In genomic region chr14:24631749-24632335, GRCh38 we compare ENCODE assay signal across 35 cellular contexts. TPM values are rescaled to one million over a fixed set of nuclear protein-coding genes. Genes with fewer than 3 reads are reported as not detected.
DNase-seq lines count a peak whose midpoint lies in the region; ATAC-seq and TF ChIP-seq lines count a peak whose summit lies in the region.
"Had no signal": no experiment of that assay in that cellular context is flagged by ENCODE, and none has a peak within 500 bp of the region (broad histone marks: within the 10 kb centered on the region; RNA-seq: fewer than 3 reads in every experiment).

No MANE protein-coding gene starts in this region.

- H3K27ac Mint-ChIP-seq in activated CD4-positive, alpha-beta T cell treated with anti-CD3 and anti-CD28 coated beads for 36 hours = peak overlapping the region; percentile 88
- peak overlapping the region in 7 of 8 donors; percentile 69 to 95 (median 83) for H3K27ac Mint-ChIP-seq in CD8-positive, alpha-beta memory T cell
- H3K27ac Mint-ChIP-seq in activated naive CD8-positive, alpha-beta T cell = peak overlapping the region; percentile 18
- peak overlapping the region; percentile 99 for H3K27ac Mint-ChIP-seq in natural killer cell
- H3K27ac Mint-ChIP-seq: endodermal cell had no signal

- ATAC-seq in activated CD4-positive, alpha-beta T cell treated with anti-CD3 and anti-CD28 coated beads for 36 hours = no peak
- ATAC-seq in natural killer cell (peak; percentile 37 to 61 (median 41)), heart right ventricle (no peak)
- ATAC-seq: left cardiac atrium, Panc1 had no signal

- intact Hi-C loops in activated CD4-positive, alpha-beta T cell treated with anti-CD3 and anti-CD28 coated beads for 36 hours (cut with DNase I, micrococcal nuclease) = loop anchor here in 1 of 2 experiments (2.0 kb wide), 1 partner anchor 27 kb away; no protein-coding TSS in a partner anchor
- intact Hi-C loops in natural killer cell (cut with micrococcal nuclease) = loop anchor here (5.0 kb wide), 1 partner anchor 190 kb away; the partner anchor contains the start of gene SDR39U1
- intact Hi-C loops in heart right ventricle (cut with DNase I) = no loop called here

- peak overlapping the region; percentile 78 for H3K4me3 Mint-ChIP-seq in activated CD4-positive, alpha-beta T cell treated with anti-CD3 and anti-CD28 coated beads for 36 hours
- peak overlapping the region in 5 of 7 donors; percentile 52 to 88 (median 67) for H3K4me3 Mint-ChIP-seq in CD8-positive, alpha-beta memory T cell
- peak overlapping the region; percentile 61 for H3K4me3 Mint-ChIP-seq in activated naive CD8-positive, alpha-beta T cell
- H3K4me3 Mint-ChIP-seq in natural killer cell = peak overlapping the region; percentile 94
- H3K4me3 Mint-ChIP-seq: CD4-positive, CD25-positive, alpha-beta regulatory T cell; endodermal cell; neural crest cell had no signal

- no peaks in the 10 kb centered on the region for H3K9me3 ChIP-seq in CD8-positive, alpha-beta memory T cell (ENCODE audit: low read length)
- H3K9me3 ChIP-seq in heart right ventricle = no peaks in the 10 kb centered on the region
- H3K9me3 ChIP-seq: MG63 had no signal

- H3K27me3 Mint-ChIP-seq in activated CD4-positive, alpha-beta T cell treated with anti-CD3 and anti-CD28 coated beads for 36 hours = peaks cover 2% of the 10 kb centered on the region
- peaks cover 0 to 5% of the 10 kb centered on the region in 2 donors for H3K27me3 Mint-ChIP-seq in CD8-positive, alpha-beta memory T cell
- H3K27me3 Mint-ChIP-seq in activated naive CD8-positive, alpha-beta T cell = no peaks in the 10 kb centered on the region
- H3K27me3 Mint-ChIP-seq in natural killer cell (ENCODE audit: low read depth in 2 of 2) = no peaks in the 10 kb centered on the region

- no peak overlapping the region for H3K27ac ChIP-seq in CD8-positive, alpha-beta memory T cell (ENCODE audit: low read depth, low read length)
- no peak overlapping the region for H3K27ac ChIP-seq in heart right ventricle
- H3K27ac ChIP-seq: cardiac muscle cell, parathyroid adenoma had no signal

- peaks cover 17% of the 10 kb centered on the region for H3K4me1 Mint-ChIP-seq in activated CD4-positive, alpha-beta T cell treated with anti-CD3 and anti-CD28 coated beads for 36 hours
- H3K4me1 Mint-ChIP-seq in CD8-positive, alpha-beta memory T cell = peaks cover 29 to 38% (median 30%) of the 10 kb centered on the region in 3 donors
- H3K4me1 Mint-ChIP-seq in activated naive CD8-positive, alpha-beta T cell (ENCODE audit: low read depth) = peaks cover 24% of the 10 kb centered on the region
- peaks cover 79 to 82% of the 10 kb centered on the region in 2 donors for H3K4me1 Mint-ChIP-seq in natural killer cell
- H3K4me1 Mint-ChIP-seq: endodermal cell, neural crest cell had no signal

- CTCF ChIA-PET in activated CD4-positive, alpha-beta T cell treated with anti-CD3 and anti-CD28 coated beads for 36 hours (lab: Charles Lee) = interaction anchor here (1.3 kb wide), 1 partner anchor 36 kb away, joined by 4 read pairs; no protein-coding TSS in a partner anchor
- CTCF ChIA-PET in CD8-positive, alpha-beta memory T cell (lab: Charles Lee) = no interaction called here

- no peak for TF ChIP-seq CTCF in natural killer cell (IDR thresholded peaks at IDR 0.05)
- no peak for TF ChIP-seq CTCF in heart right ventricle (IDR thresholded peaks at IDR 0.05)

- no peaks in the 10 kb centered on the region for H3K9me3 Mint-ChIP-seq in activated CD4-positive, alpha-beta T cell treated with anti-CD3 and anti-CD28 coated beads for 36 hours (ENCODE audit: low read depth)
- no peaks in the 10 kb centered on the region for H3K9me3 Mint-ChIP-seq in CD8-positive, alpha-beta memory T cell
- no peaks in the 10 kb centered on the region for H3K9me3 Mint-ChIP-seq in activated naive CD8-positive, alpha-beta T cell (ENCODE audit: low read depth)
- no peaks in the 10 kb centered on the region for H3K9me3 Mint-ChIP-seq in natural killer cell
- H3K9me3 Mint-ChIP-seq: CD4-positive, CD25-positive, alpha-beta regulatory T cell; endodermal cell had no signal

- POLR2A ChIA-PET in activated CD4-positive, alpha-beta T cell treated with anti-CD3 and anti-CD28 coated beads for 36 hours (lab: Charles Lee) = no interaction called here
- POLR2A ChIA-PET in CD8-positive, alpha-beta memory T cell (lab: Charles Lee) = no interaction called here

- H3K27me3 ChIP-seq in CD8-positive, alpha-beta memory T cell (ENCODE audit: insufficient read depth, low read length, poor library complexity, severe bottlenecking) = no peaks in the 10 kb centered on the region
- H3K27me3 ChIP-seq in heart right ventricle = peaks cover 0 to 3% (median 0%) of the 10 kb centered on the region in 7 donors
- H3K27me3 ChIP-seq: cardiac muscle cell, MG63 had no signal

- peaks cover 38% of the 10 kb centered on the region for H3K36me3 Mint-ChIP-seq in activated CD4-positive, alpha-beta T cell treated with anti-CD3 and anti-CD28 coated beads for 36 hours (ENCODE audit: low read depth)
- peaks cover 0 to 2% (median 0%) of the 10 kb centered on the region in 3 donors for H3K36me3 Mint-ChIP-seq in CD8-positive, alpha-beta memory T cell
- peaks cover 2% of the 10 kb centered on the region for H3K36me3 Mint-ChIP-seq in activated naive CD8-positive, alpha-beta T cell
- peaks cover 25% of the 10 kb centered on the region for H3K36me3 Mint-ChIP-seq in natural killer cell
- H3K36me3 Mint-ChIP-seq: CD4-positive, CD25-positive, alpha-beta regulatory T cell had no signal

- peaks cover 14% of the 10 kb centered on the region for H3K4me1 ChIP-seq in CD8-positive, alpha-beta memory T cell (ENCODE audit: insufficient read depth, low read length)
- H3K4me1 ChIP-seq in heart right ventricle = no peaks in the 10 kb centered on the region
- H3K4me1 ChIP-seq: parathyroid adenoma had no signal

- WGBS in heart right ventricle, 2 donors = 92 to 93% methylated on average over 11 of the region's 11 CpGs

- H3K4me3 ChIP-seq in CD8-positive, alpha-beta memory T cell (ENCODE audit: low read length) = no peak overlapping the region
- peak overlapping the region in 1 of 10 donors; percentile 32 for H3K4me3 ChIP-seq in heart right ventricle
- H3K4me3 ChIP-seq: cardiac muscle cell, MG63, smooth muscle cell had no signal

- DNase-seq in activated CD4-positive, alpha-beta T cell treated with anti-CD3 and anti-CD28 coated beads for 36 hours = no peak
- DNase-seq in activated CD4-positive, alpha-beta T cell treated with anti-CD3 and anti-CD28 coated beads for 48 hours = no peak
- no peak for DNase-seq in CD8-positive, alpha-beta memory T cell
- DNase-seq in natural killer cell = no peak
- DNase-seq in heart right ventricle = no peak
- no peak for DNase-seq in NCI-H1436 (lab: John Stamatoyannopoulos, UW)
- no peak for DNase-seq in T1000 (lab: John Stamatoyannopoulos, UW)
- DNase-seq: activated CD4-positive, CD25-positive, alpha-beta regulatory T cell; activated gamma-delta T cell; aorta; CD4-positive, CD25-positive, alpha-beta regulatory T cell; cortex of kidney; endodermal cell; foreskin melanocyte; HCEC 1CT; KBM-7; left cardiac atrium; MG63; NCI-H1105 treated with DMSO at 0.1 percent for 48 hours; NCI-H2029; NCI-H2227 treated with DMSO at 0.1 percent for 48 hours; NCI-H526 treated with DMSO at 0.1 percent for 48 hours; SHP77; stimulated activated CD4-positive, alpha-beta T cell treated with anti-CD3 and anti-CD28 coated beads, Interleukin-2, amount 100 ng/mL, for 24 hours had no signal

- no peaks in the 10 kb centered on the region for H3K36me3 ChIP-seq in CD8-positive, alpha-beta memory T cell (ENCODE audit: insufficient read depth, low read length)
- H3K36me3 ChIP-seq in heart right ventricle = no peaks in the 10 kb centered on the region
- H3K36me3 ChIP-seq: cardiac muscle cell, MG63 had no signal

RNA-seq across cellular contexts. Expression of gene GZMB, which starts 2.1 kb away (rescaled TPM):
- 1,000 to 10,000 TPM; 2,147 to 3,062 TPM for total RNA-seq in activated CD4-positive, alpha-beta T cell treated with anti-CD3 and anti-CD28 coated beads for 36 hours
- total RNA-seq in CD8-positive, alpha-beta memory T cell = 1,000 to 10,000 TPM; 2,724 to 2,866 TPM
- 78.6 TPM for polyA plus RNA-seq in CD8-positive, alpha-beta memory T cell
- total RNA-seq in natural killer cell (1,000 to 10,000 TPM; 1,176 to 1,565 (median 1,384) TPM), heart right ventricle (10 to 100 TPM in 1 of 10 donors, 1 to 10 TPM in 3, under 1 TPM in 5, not detected in 1; 0.35 to 19.2 (median 0.96) TPM)
- 1 to 10 TPM in 1 of 2 donors, under 1 TPM in 1; 0.46 to 1.8 TPM for polyA plus RNA-seq in heart right ventricle
- total RNA-seq: cardiac muscle cell; CD4-positive, CD25-positive, alpha-beta regulatory T cell; Daoy; endodermal cell; HT1080; lung microvascular endothelial cell; neural crest cell; smooth muscle cell; urinary bladder had no signal
- polyA plus RNA-seq: cardiac muscle cell, smooth muscle cell had no signal

RNA-seq across cellular contexts. Expression of gene GZMH, which starts 22.4 kb away (rescaled TPM):
- total RNA-seq in activated CD4-positive, alpha-beta T cell treated with anti-CD3 and anti-CD28 coated beads for 36 hours = 10 to 100 TPM; 36.1 to 45.0 TPM
- 100 to 1,000 TPM; 125 to 131 TPM for total RNA-seq in CD8-positive, alpha-beta memory T cell
- polyA plus RNA-seq in CD8-positive, alpha-beta memory T cell = 336 TPM
- total RNA-seq in natural killer cell = 100 to 1,000 TPM; 236 to 677 (median 284) TPM
- total RNA-seq in heart right ventricle = 1 to 10 TPM in 2 of 10 donors, under 1 TPM in 4, not detected in 4; 0.34 to 6.4 (median 0.72) TPM
- polyA plus RNA-seq in heart right ventricle = under 1 TPM; 0.28 to 0.37 TPM
- total RNA-seq: cardiac muscle cell, Daoy, endodermal cell, esophagus mucosa, HT1080, lung microvascular endothelial cell, neural crest cell, smooth muscle cell, urinary bladder had no signal
- polyA plus RNA-seq: cardiac muscle cell, smooth muscle cell had no signal

RNA-seq across cellular contexts. Expression of gene CTSG, which starts 55.8 kb away (rescaled TPM):
- under 1 TPM in 1 of 2 experiments, not detected in 1; 0.35 TPM for total RNA-seq in activated CD4-positive, alpha-beta T cell treated with anti-CD3 and anti-CD28 coated beads for 36 hours
- not detected for total RNA-seq in CD8-positive, alpha-beta memory T cell
- not detected for polyA plus RNA-seq in CD8-positive, alpha-beta memory T cell
- total RNA-seq in natural killer cell (1 to 10 TPM in 1 of 3 donors, under 1 TPM in 1, not detected in 1; 0.43 to 1.0 TPM), heart right ventricle (1 to 10 TPM in 5 of 10 donors, under 1 TPM in 4, not detected in 1; 0.49 to 2.4 (median 1.1) TPM)
- under 1 TPM in 1 of 2 donors, not detected in 1; 0.23 TPM for polyA plus RNA-seq in heart right ventricle
- total RNA-seq: cardiac muscle cell; CD4-positive, CD25-positive, alpha-beta regulatory T cell; Daoy; endodermal cell; esophagus mucosa; HT1080; lung microvascular endothelial cell; neural crest cell; smooth muscle cell had no signal
- polyA plus RNA-seq: cardiac muscle cell; CD4-positive, CD25-positive, alpha-beta regulatory T cell; smooth muscle cell had no signal

Comparison
In these comparisons a context has a peak if more than half of its experiments do, and no peak if none do; other contexts are left out.
1. ATAC-seq: peak in natural killer cell (3 of 3); none in activated CD4-positive, alpha-beta T cell treated with anti-CD3 and anti-CD28 coated beads for 36 hours (single experiment) and heart right ventricle (0 of 8).
2. H3K27ac Mint-ChIP-seq: peak in every context shown above with its lines; median percentile 99 in natural killer cell; 88 in activated CD4-positive, alpha-beta T cell treated with anti-CD3 and anti-CD28 coated beads for 36 hours; 83 in CD8-positive, alpha-beta memory T cell; 18 in activated naive CD8-positive, alpha-beta T cell.
3. RNA of gene GZMB, which starts 2.1 kb away (total RNA-seq): 2,147 to 3,062 TPM in activated CD4-positive, alpha-beta T cell treated with anti-CD3 and anti-CD28 coated beads for 36 hours, 2,724 to 2,866 TPM in CD8-positive, alpha-beta memory T cell and 1,176 to 1,565 TPM in natural killer cell; 0.35 to 19.2 TPM in heart right ventricle; every median in the first group is over 10 times any median in the second.
4. RNA of gene GZMH, which starts 22.4 kb away (total RNA-seq): 236 to 677 TPM in natural killer cell, 125 to 131 TPM in CD8-positive, alpha-beta memory T cell and 36.1 to 45.0 TPM in activated CD4-positive, alpha-beta T cell treated with anti-CD3 and anti-CD28 coated beads for 36 hours; 0.34 to 6.4 TPM in heart right ventricle; every median in the first group is over 4 times any median in the second.
5. Peak in every context shown above with its lines, with median percentiles within 50 percentile points of each other: H3K4me3 Mint-ChIP-seq.